ENCODE assay signal across 20 cellular contexts in genomic region chr3:46706771-46707582, GRCh38. TPM values are rescaled to one million over a fixed set of nuclear protein-coding genes. Genes with fewer than 3 reads are reported as not detected.
DNase-seq lines count a peak whose midpoint lies in the region; ATAC-seq and TF ChIP-seq lines count a peak whose summit lies in the region.
"Had no signal": no experiment of that assay in that cellular context is flagged by ENCODE, and none has a peak within 500 bp of the region (broad histone marks: within the 10 kb centered on the region; RNA-seq: fewer than 3 reads in every experiment).

No MANE protein-coding gene starts in this region.

- TF ChIP-seq CTCF in brain microvascular endothelial cell (IDR thresholded peaks at IDR 0.05; ENCODE audit: low read depth, low read length, missing control alignments) (peak; percentile 25), natural killer cell (IDR thresholded peaks at IDR 0.05) (no peak), vagina (IDR thresholded peaks at IDR 0.05) (no peak)

- H3K27ac Mint-ChIP-seq in natural killer cell, result no peak overlapping the region

- H4K20me1 ChIP-seq in BLaER1, result peaks cover 10% of the 10 kb centered on the region; the same call in 1 of the 2 replicates

- H3K36me3 Mint-ChIP-seq in natural killer cell, result no peaks in the 10 kb centered on the region

- no peak overlapping the region; the same call in 1 of the 2 replicates for H3K9ac ChIP-seq in BLaER1
- H3K9ac ChIP-seq: GM23248 had no signal

- intact Hi-C loops in natural killer cell (cut with micrococcal nuclease), result no loop called here
- intact Hi-C loops in vagina (cut with DNase I), result loop anchor here (5.0 to 10.0 kb wide), 2 partner anchors 190 to 288 kb away; no protein-coding TSS in a partner anchor

- no peak overlapping the region for H3K27ac ChIP-seq in BLaER1
- H3K27ac ChIP-seq in brain microvascular endothelial cell, result no peak overlapping the region
- H3K27ac ChIP-seq in vagina, result no peak overlapping the region
- H3K27ac ChIP-seq: 22Rv1, GM23248, skin epidermis, testis had no signal

- H3K9me3 Mint-ChIP-seq in natural killer cell, result no peaks in the 10 kb centered on the region

- no peak overlapping the region for H3K4me3 Mint-ChIP-seq in natural killer cell

- H3K4me2 ChIP-seq in BLaER1, result peak overlapping the region; percentile 63

- H3K27me3 ChIP-seq in BLaER1 (peaks cover 11% of the 10 kb centered on the region), brain microvascular endothelial cell (replicated peaks) (peaks cover 2% of the 10 kb centered on the region), vagina (no peaks in the 10 kb centered on the region)
- H3K27me3 ChIP-seq: testis had no signal

- in situ Hi-C loops in brain microvascular endothelial cell (cut with HindIII; ENCODE audit: low pct_ligation_motif_present, low sequenced_read_pairs), result no loop called here

- peak; percentile 26 for DNase-seq in activated CD4-positive, CD25-positive, alpha-beta regulatory T cell treated with anti-CD3 and anti-CD28 coated beads, Interleukin-2, amount 50 U/mL, for 72 hours
- DNase-seq in brain microvascular endothelial cell (no peak), natural killer cell (peak; percentile 13), vagina (ENCODE audit: extremely low spot score in 2 of 2) (no peak), NCI-H2081 treated with DMSO at 0.1 percent for 48 hours (lab: John Stamatoyannopoulos, UW) (no peak)
- DNase-seq: activated CD4-positive, alpha-beta T cell treated with anti-CD3 and anti-CD28 coated beads, Interleukin-2, amount 50 U/mL, for 1 hour; amygdala; C1 segment of cervical spinal cord; KG1; NCI-H1092 treated with DMSO at 0.1 percent for 48 hours; T-helper 9 cell; testis had no signal

- no peak for TF ChIP-seq POLR2A in vagina (IDR thresholded peaks at IDR 0.05)

- H3K4me1 Mint-ChIP-seq in natural killer cell, result peaks cover 0 to 4% of the 10 kb centered on the region in 2 donors

- H3K4me3 ChIP-seq in BLaER1 (no peak overlapping the region), brain microvascular endothelial cell (ENCODE audit: low read depth, low read length) (no peak overlapping the region), vagina (no peak overlapping the region)
- H3K4me3 ChIP-seq: GM23248, skin epidermis, testis had no signal

- H3K36me3 ChIP-seq in BLaER1 (0 out of 2 replicates have a peak, but pooled peaks cover 7% of the 10 kb centered on the region), brain microvascular endothelial cell (replicated peaks) (no peaks in the 10 kb centered on the region), vagina (no peaks in the 10 kb centered on the region)

- ATAC-seq in activated CD4-positive, CD25-positive, alpha-beta regulatory T cell treated with anti-CD3 and anti-CD28 coated beads, Interleukin-2, amount 50 U/mL, for 24 hours, result no peak
- ATAC-seq in natural killer cell (no peak), GM18498 (IDR thresholded peaks at IDR 0.05; ENCODE audit: unreplicated experiment) (no peak)

- H3K9me3 ChIP-seq in BLaER1 (no peaks in the 10 kb centered on the region), vagina (no peaks in the 10 kb centered on the region)
- H3K9me3 ChIP-seq: testis had no signal

- H3K4me1 ChIP-seq in BLaER1 (peaks cover 32% of the 10 kb centered on the region), vagina (peaks cover 20% of the 10 kb centered on the region)
- H3K4me1 ChIP-seq: testis had no signal

- peaks cover 3 to 6% of the 10 kb centered on the region in 2 donors for H3K27me3 Mint-ChIP-seq in natural killer cell (ENCODE audit: low read depth in 2 of 2)

RNA-seq across cellular contexts. Expression of gene TMIE, which starts 5.8 kb away (rescaled TPM):
- total RNA-seq in natural killer cell (not detected), vagina (0.74 TPM)
- total RNA-seq: OCI-LY7, osteocyte had no signal

RNA-seq across cellular contexts. Expression of gene PRSS50, which starts 10.7 kb away (rescaled TPM):
- total RNA-seq in natural killer cell (under 1 TPM in 1 of 3 donors, not detected in 2; 0.16 TPM), vagina (not detected)
- total RNA-seq: GM23248, OCI-LY7, osteocyte had no signal

RNA-seq across cellular contexts. Expression of gene ALS2CL, which starts 13.5 kb away (rescaled TPM):
- total RNA-seq in natural killer cell (1 to 10 TPM in 1 of 3 donors, under 1 TPM in 2; 0.07 to 1.3 (median 0.70) TPM), vagina (134 TPM)

Comparison
In these comparisons a context has a peak if more than half of its experiments do, and no peak if none do; other contexts are left out.
1. DNase-seq: peak in activated CD4-positive, CD25-positive, alpha-beta regulatory T cell treated with anti-CD3 and anti-CD28 coated beads, Interleukin-2, amount 50 U/mL, for 72 hours (single experiment) and natural killer cell (single experiment); none in brain microvascular endothelial cell (single experiment), vagina (0 of 2) and NCI-H2081 treated with DMSO at 0.1 percent for 48 hours (single experiment).
2. RNA of gene ALS2CL, which starts 13.5 kb away (total RNA-seq): 134 TPM in vagina (single experiment); 0.07 to 1.3 TPM in natural killer cell; every median in the first group is over 10 times any median in the second.